ENCODE assay signal across 8 cellular contexts in the genomic region with DNA sequence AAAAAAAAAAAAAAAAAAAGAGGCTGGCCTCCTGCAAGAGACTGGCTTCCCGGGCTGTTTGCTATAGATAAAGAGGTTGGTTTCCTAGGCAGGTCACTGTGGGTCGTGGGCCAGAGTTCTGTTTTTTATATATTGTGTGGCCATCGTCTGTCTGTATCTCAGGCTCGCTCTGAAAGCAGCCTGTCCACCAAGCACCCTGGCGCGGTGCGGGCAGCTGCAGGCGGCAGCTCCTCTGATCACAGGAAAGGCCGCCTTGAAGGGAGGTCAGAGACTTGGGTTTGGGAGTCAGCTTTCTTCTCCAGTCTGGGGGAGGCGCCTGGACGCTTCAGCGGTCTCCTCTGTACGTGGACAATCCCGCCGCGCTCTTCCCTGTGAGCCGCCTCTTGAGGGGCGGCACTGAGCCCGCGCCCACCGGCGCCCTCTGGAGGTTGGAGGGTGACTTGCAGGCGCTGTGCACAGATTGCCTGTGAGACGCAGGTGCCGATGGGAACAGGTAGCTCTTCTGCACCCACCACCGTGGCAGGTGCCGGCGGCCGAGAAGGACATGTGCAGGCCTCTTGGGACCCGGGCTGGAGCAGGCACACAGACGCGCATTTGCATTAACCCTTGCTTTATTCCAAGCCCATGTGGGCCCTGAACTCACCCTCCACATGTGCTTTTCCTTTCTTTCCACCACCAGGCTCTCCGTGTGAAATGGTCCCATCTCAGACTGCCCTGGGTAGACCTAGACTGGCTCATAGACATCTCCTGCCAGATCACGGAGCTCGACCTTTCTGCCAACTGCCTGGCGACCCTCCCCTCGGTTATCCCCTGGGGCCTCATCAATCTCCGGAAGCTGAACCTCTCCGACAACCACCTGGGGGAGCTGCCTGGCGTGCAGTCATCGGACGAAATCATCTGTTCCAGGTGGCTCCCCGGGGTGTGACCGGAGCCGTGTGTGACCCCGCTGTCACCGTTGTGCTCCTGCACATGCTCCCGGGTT.
DNase-seq lines count a peak whose midpoint lies in the region; ATAC-seq and TF ChIP-seq lines count a peak whose summit lies in the region.

No MANE protein-coding gene starts in this region.

- no peaks in the 10 kb centered on the region for H3K27me3 Mint-ChIP-seq in chondrocyte (ENCODE audit: low read depth)

- peak overlapping the region; percentile 49 for H3K27ac Mint-ChIP-seq in chondrocyte (ENCODE audit: unreplicated experiment)

- intact Hi-C loops in A673 (cut with micrococcal nuclease; ENCODE audit: unreplicated experiment), result loop anchor here (5.0 to 10.0 kb wide), 2 partner anchors 344 to 656 kb away; no protein-coding TSS in a partner anchor

- H3K36me3 ChIP-seq in A673 (ENCODE audit: insufficient read depth, low read length, poor library complexity, severe bottlenecking), result no peaks in the 10 kb centered on the region

- H3K4me3 ChIP-seq in A673 (ENCODE audit: low read depth, low read length, poor library complexity, severe bottlenecking), result peak overlapping the region; percentile 49

- TF ChIP-seq CTCF in A673 (conservative IDR thresholded peaks at IDR 0.05; ENCODE audit: low read depth, low read length), result peak; percentile 97
- TF ChIP-seq CTCF in chondrocyte (IDR thresholded peaks at IDR 0.05), result peak; percentile 95

- H3K9me3 ChIP-seq in A673 (ENCODE audit: low read depth, low read length, poor library complexity, severe bottlenecking), result no peaks in the 10 kb centered on the region

- H3K9me3 Mint-ChIP-seq in chondrocyte (ENCODE audit: low read depth), result peaks cover 9% of the 10 kb centered on the region

- peaks cover 6% of the 10 kb centered on the region for H3K4me1 ChIP-seq in A673 (ENCODE audit: insufficient read depth, low read length, poor library complexity, severe bottlenecking)

- H3K27me3 ChIP-seq in A673 (replicated peaks; ENCODE audit: insufficient read depth, low read depth, low read length, poor library complexity), result no peaks in the 10 kb centered on the region

- POLR2A ChIA-PET in A673 (lab: Charles Lee; ENCODE audit: low non-redundant PET), result no interaction called here

- DNase-seq in A673 (ENCODE audit: low spot score) (peak; percentile 84), NCI-H2171 treated with DMSO at 0.1 percent for 48 hours (lab: John Stamatoyannopoulos, UW) (peak; percentile 98), chondrocyte (ENCODE audit: low spot score) (no peak), left kidney (ENCODE audit: low read depth, low spot score) (peak; percentile 97)
- peak; percentile 78 for DNase-seq in activated CD4-positive, alpha-beta T cell treated with anti-CD3 and anti-CD28 coated beads for 1 hour
- DNase-seq in stimulated activated CD4-positive, alpha-beta T cell treated with anti-CD3 and anti-CD28 coated beads, Interleukin-1b, Interleukin-23, amount 100 ng/mL, for 4 hours (ENCODE audit: low read depth in 2 of 2), result peak; percentile 87

- no TSS peak for BruUV-seq in A673 (replicated peaks; lab: Mats Ljungman, UMichigan)

- ATAC-seq in GM18858 (IDR thresholded peaks at IDR 0.05; ENCODE audit: unreplicated experiment), result peak; percentile 64
- peak; percentile 94 for ATAC-seq in HG03108 (IDR thresholded peaks at IDR 0.05; ENCODE audit: unreplicated experiment)

- CTCF ChIA-PET in A673 (lab: Charles Lee), result interaction anchor here (0.6 to 2.7 kb wide), 11 partner anchors 11 to 398 kb away, joined by 3 to 46 read pairs (median 4); a partner anchor contains a TSS

- peaks cover 22% of the 10 kb centered on the region for H3K4me1 Mint-ChIP-seq in chondrocyte (ENCODE audit: low read depth)

- H3K36me3 Mint-ChIP-seq in chondrocyte (ENCODE audit: low read depth), result peaks cover 4% of the 10 kb centered on the region

- H3K27ac ChIP-seq in A673 (ENCODE audit: low read depth, low read length, poor library complexity, severe bottlenecking), result no peak overlapping the region

- H3K4me3 Mint-ChIP-seq in chondrocyte (ENCODE audit: unreplicated experiment), result peak overlapping the region; percentile 83
